11 cellular contexts compared by ENCODE assay signal in genomic region chr13:40639226-40639681, GRCh38. TPM values are rescaled to one million over a fixed set of nuclear protein-coding genes. Genes with fewer than 3 reads are reported as not detected.
DNase-seq lines count a peak whose midpoint lies in the region; ATAC-seq, FAIRE-seq and TF ChIP-seq lines count a peak whose summit lies in the region.
"Had no signal": no experiment of that assay in that cellular context is flagged by ENCODE, and none has a peak within 500 bp of the region (broad histone marks: within the 10 kb centered on the region; RNA-seq: fewer than 3 reads in every experiment).

No MANE protein-coding gene starts in this region.

- H3K36me3 ChIP-seq in pancreas: no peaks in the 10 kb centered on the region

- no peak for TF ChIP-seq CTCF in CD4-positive, alpha-beta T cell (IDR thresholded peaks at IDR 0.05)
- TF ChIP-seq CTCF in fibroblast of pulmonary artery (IDR thresholded peaks at IDR 0.05; ENCODE audit: low read length, missing control alignments): no peak
- TF ChIP-seq CTCF in pancreas (IDR thresholded peaks at IDR 0.05): no peak

- intact Hi-C loops in CD4-positive, alpha-beta T cell (cut with DNase I, micrococcal nuclease): no loop called here
- intact Hi-C loops in pancreas (cut with DNase I): no loop called here

- H3K36me3 Mint-ChIP-seq in CD4-positive, alpha-beta T cell (ENCODE audit: low read depth): peaks cover 60% of the 10 kb centered on the region

- H3K27me3 ChIP-seq in CD4-positive, alpha-beta T cell (ENCODE audit: control insufficient read depth, insufficient read depth, low read length): no peaks in the 10 kb centered on the region
- H3K27me3 ChIP-seq in pancreas: no peaks in the 10 kb centered on the region

- H3K9me3 Mint-ChIP-seq in CD4-positive, alpha-beta T cell: no peaks in the 10 kb centered on the region

- H3K27ac Mint-ChIP-seq in CD4-positive, alpha-beta T cell: peak overlapping the region; percentile 74
- H3K27ac Mint-ChIP-seq: activated naive CD8-positive, alpha-beta T cell treated with anti-CD3 and anti-CD28 coated beads, Interleukin-2, amount 10 ng/mL, durations not matched to agents 7 days and 5 days had no signal

- peak overlapping the region; percentile 63 for H3K4me3 Mint-ChIP-seq in CD4-positive, alpha-beta T cell
- H3K4me3 Mint-ChIP-seq: activated naive CD8-positive, alpha-beta T cell treated with anti-CD3 and anti-CD28 coated beads, Interleukin-2, amount 10 ng/mL, durations not matched to agents 7 days and 5 days had no signal

- 63 to 66% methylated on average over 4 of the region's 4 CpGs for WGBS in pancreas, 2 donors

- no peak for FAIRE-seq in pancreas (lab: Jason Lieb, UNC)
- FAIRE-seq: G401.6 had no signal

- H3K9me3 ChIP-seq in CD4-positive, alpha-beta T cell (ENCODE audit: control insufficient read depth, low read length): no peaks in the 10 kb centered on the region
- no peaks in the 10 kb centered on the region for H3K9me3 ChIP-seq in pancreas

- no peak for ATAC-seq in CD4-positive, alpha-beta T cell (ENCODE audit: poor library complexity)
- ATAC-seq in pancreas (peak; percentile 46 to 80 (median 62)), HG02759 (IDR thresholded peaks at IDR 0.05; ENCODE audit: unreplicated experiment) (no peak), HG03442 (IDR thresholded peaks at IDR 0.05; ENCODE audit: unreplicated experiment) (no peak), GM21423 (IDR thresholded peaks at IDR 0.05; ENCODE audit: unreplicated experiment) (no peak)

- peaks cover 8 to 31% (median 9%) of the 10 kb centered on the region in 3 donors for H3K4me1 ChIP-seq in pancreas

- POLR2A ChIA-PET in CD4-positive, alpha-beta T cell (lab: Charles Lee): no interaction called here

- H3K27me3 Mint-ChIP-seq in CD4-positive, alpha-beta T cell: no peaks in the 10 kb centered on the region
- H3K27me3 Mint-ChIP-seq: activated naive CD8-positive, alpha-beta T cell treated with anti-CD3 and anti-CD28 coated beads, Interleukin-2, amount 10 ng/mL, durations not matched to agents 7 days and 5 days had no signal

- peaks cover 93% of the 10 kb centered on the region for H3K4me1 Mint-ChIP-seq in CD4-positive, alpha-beta T cell (ENCODE audit: low read depth)

- no peak overlapping the region for H3K27ac ChIP-seq in CD4-positive, alpha-beta T cell (ENCODE audit: low read depth, low read length)
- H3K27ac ChIP-seq in pancreas: peak overlapping the region in 1 of 4 donors; percentile 23

- CTCF ChIA-PET in CD4-positive, alpha-beta T cell (lab: Charles Lee): interaction anchor here (0.7 kb wide), 1 partner anchor 23 kb away, joined by 4 read pairs; no protein-coding TSS in a partner anchor

- DNase-seq in CD4-positive, alpha-beta T cell: no peak
- DNase-seq in OCI-M2 (lab: John Stamatoyannopoulos, UW; ENCODE audit: unreplicated experiment) (peak; percentile 32), fibroblast of pulmonary artery (ENCODE audit: low read depth) (peak; percentile 77), pancreas (no peak), DMS79 (lab: John Stamatoyannopoulos, UW) (no peak)
- DNase-seq: activated naive CD8-positive, alpha-beta T cell treated with anti-CD3 and anti-CD28 coated beads, Interleukin-2, amount 10 ng/mL, durations not matched to agents 7 days and 5 days; IMR-90 had no signal

- H3K4me3 ChIP-seq in fibroblast of pulmonary artery (replicated peaks; ENCODE audit: low read depth, low read length) (no peak overlapping the region), pancreas (no peak overlapping the region)

RNA-seq across cellular contexts. Expression of gene FOXO1, which starts 27.2 kb away (rescaled TPM):
- 100 to 1,000 TPM in 1 of 2 experiments, 10 to 100 TPM in 1; 93.1 to 101 TPM for total RNA-seq in CD4-positive, alpha-beta T cell
- 10 to 100 TPM; 12.6 to 21.9 (median 16.1) TPM for total RNA-seq in pancreas
- 10 to 100 TPM in 1 of 2 donors, 1 to 10 TPM in 1; 3.8 to 10.2 TPM for polyA plus RNA-seq in pancreas

Comparison
In these comparisons a context has a peak if more than half of its experiments do, and no peak if none do; other contexts are left out.
1. ATAC-seq: peak in pancreas (4 of 4); none in CD4-positive, alpha-beta T cell (single experiment), HG02759 (single experiment), HG03442 (single experiment) and GM21423 (single experiment).
2. DNase-seq: peak in OCI-M2 (single experiment) and fibroblast of pulmonary artery (single experiment); none in CD4-positive, alpha-beta T cell (0 of 10), pancreas (0 of 6) and DMS79 (single experiment).
3. RNA of gene FOXO1, which starts 27.2 kb away (total RNA-seq): 93.1 to 101 TPM in CD4-positive, alpha-beta T cell; 12.6 to 21.9 TPM in pancreas; every median in the first group is over 4 times any median in the second.